ENCODE assay signal across 1 cellular context in genomic region chr22:46352691-46353386, GRCh38.
TF ChIP-seq lines count a peak whose summit lies in the region.

No MANE protein-coding gene starts in this region.

TF ChIP-seq in SK-N-SH, 30 proteins besides CTCF, POLR2A, EP300 and RAD21 (continued from another document):
- no peak for TF ChIP-seq ZBTB33 (IDR thresholded peaks at IDR 0.05; ENCODE audit: borderline replicate concordance, low read depth)
- TF ChIP-seq NRF1 (IDR thresholded peaks at IDR 0.05; ENCODE audit: low read depth, low read length), result no peak
